In the genomic region with DNA sequence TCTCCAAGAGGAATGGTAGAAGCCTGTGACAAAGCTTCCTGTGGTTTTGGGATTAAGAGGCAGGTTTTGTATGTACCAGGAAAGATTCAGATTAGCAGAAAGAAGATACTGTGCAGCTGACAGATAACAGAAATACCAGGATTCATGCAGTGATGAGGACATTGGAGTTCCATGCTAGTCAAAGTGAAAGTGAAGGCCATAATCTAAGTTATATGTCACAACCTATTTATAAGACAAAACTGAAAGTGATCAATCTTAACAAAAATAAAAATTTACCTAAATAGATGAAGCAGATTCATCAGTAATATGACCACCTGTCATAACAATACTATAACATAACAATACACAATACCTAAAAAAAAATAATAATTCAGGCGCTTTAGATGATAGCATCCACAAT, we compare ENCODE assay signal across 19 cellular contexts.
DNase-seq lines count a peak whose midpoint lies in the region; ATAC-seq lines count a peak whose summit lies in the region.
"Had no signal": no experiment of that assay in that cellular context is flagged by ENCODE, and none has a peak within 500 bp of the region (broad histone marks: within the 10 kb centered on the region; RNA-seq: fewer than 3 reads in every experiment).

No MANE protein-coding gene starts in this region.

- H3K36me3 Mint-ChIP-seq in activated CD4-positive, alpha-beta memory T cell treated with anti-CD3 and anti-CD28 coated beads for 36 hours = no peaks in the 10 kb centered on the region
- H3K36me3 Mint-ChIP-seq: activated naive CD4-positive, alpha-beta T cell treated with anti-CD3 and anti-CD28 coated beads, Interleukin-2, amount 50 U/mL, for 72 hours had no signal

- no peaks in the 10 kb centered on the region for H3K27me3 Mint-ChIP-seq in activated CD4-positive, alpha-beta memory T cell treated with anti-CD3 and anti-CD28 coated beads for 36 hours
- H3K27me3 Mint-ChIP-seq: activated T-cell treated with anti-CD3 and anti-CD28 coated beads, Interleukin-2, amount 50 U/mL, for 24 hours had no signal

- POLR2A ChIA-PET in activated CD4-positive, alpha-beta memory T cell treated with anti-CD3 and anti-CD28 coated beads for 36 hours (lab: Charles Lee) = no interaction called here

- CTCF ChIA-PET in activated CD4-positive, alpha-beta memory T cell treated with anti-CD3 and anti-CD28 coated beads for 36 hours (lab: Charles Lee) = no interaction called here

- H3K4me1 Mint-ChIP-seq in activated CD4-positive, alpha-beta memory T cell treated with anti-CD3 and anti-CD28 coated beads for 36 hours (ENCODE audit: low read depth) = no peaks in the 10 kb centered on the region

- no peak overlapping the region for H3K27ac Mint-ChIP-seq in activated CD4-positive, alpha-beta memory T cell treated with anti-CD3 and anti-CD28 coated beads for 36 hours
- H3K27ac Mint-ChIP-seq: activated naive CD4-positive, alpha-beta T cell treated with anti-CD3 and anti-CD28 coated beads, Interleukin-2, amount 50 U/mL, for 72 hours; activated T-cell treated with anti-CD3 and anti-CD28 coated beads, Interleukin-2, amount 50 U/mL, for 24 hours had no signal

- H3K9me3 Mint-ChIP-seq in activated CD4-positive, alpha-beta memory T cell treated with anti-CD3 and anti-CD28 coated beads for 36 hours = peaks cover 7% of the 10 kb centered on the region

- intact Hi-C loops in activated CD4-positive, alpha-beta memory T cell treated with anti-CD3 and anti-CD28 coated beads for 36 hours (cut with micrococcal nuclease) = no loop called here

- DNase-seq in HT1080 (ENCODE audit: low read depth) (peak; percentile 3), NCI-H1436 treated with DMSO at 0.1 percent for 48 hours (lab: John Stamatoyannopoulos, UW) (no peak), 8988T (no peak)
- DNase-seq in activated CD4-positive, alpha-beta memory T cell treated with anti-CD3 and anti-CD28 coated beads for 36 hours = no peak
- no peak for DNase-seq in activated CD4-positive, CD25-positive, alpha-beta regulatory T cell treated with anti-CD3 and anti-CD28 coated beads, Interleukin-2, amount 50 U/mL, for 72 hours
- DNase-seq: activated CD4-positive, alpha-beta T cell treated with anti-CD3 and anti-CD28 coated beads for 48 hours; activated T-cell treated with anti-CD3 and anti-CD28 coated beads, Interleukin-2, amount 50 U/mL, for 24 hours; COR-L47; GF-D8; NCI-H2171 treated with DMSO at 0.1 percent for 48 hours; NK-92 treated with Interleukin-12 subunit alpha and Interleukin-12 subunit beta, amount 100 ng/mL, for 24 hours; ovary; stimulated activated CD4-positive, alpha-beta T cell treated with anti-CD3 and anti-CD28 coated beads, Interleukin-4, amount 100 ng/mL, for 4 hours; trophoblast cell had no signal

- no peak overlapping the region for H3K4me3 Mint-ChIP-seq in activated CD4-positive, alpha-beta memory T cell treated with anti-CD3 and anti-CD28 coated beads for 36 hours
- H3K4me3 Mint-ChIP-seq: activated T-cell treated with anti-CD3 and anti-CD28 coated beads, Interleukin-2, amount 50 U/mL, for 24 hours had no signal

- peak; percentile 77 for ATAC-seq in GM18520 (IDR thresholded peaks at IDR 0.05; ENCODE audit: unreplicated experiment)
- peak; percentile 75 for ATAC-seq in GM21526 (IDR thresholded peaks at IDR 0.05; ENCODE audit: low FRiP score, unreplicated experiment)
- peak; percentile 95 for ATAC-seq in HG02973 (IDR thresholded peaks at IDR 0.05; ENCODE audit: unreplicated experiment)
- ATAC-seq: activated naive CD4-positive, alpha-beta T cell treated with anti-CD3 and anti-CD28 coated beads, Interleukin-2, amount 50 U/mL, for 72 hours; Right ventricle myocardium inferior had no signal
